8 cellular contexts compared by ENCODE assay signal in the genomic region with DNA sequence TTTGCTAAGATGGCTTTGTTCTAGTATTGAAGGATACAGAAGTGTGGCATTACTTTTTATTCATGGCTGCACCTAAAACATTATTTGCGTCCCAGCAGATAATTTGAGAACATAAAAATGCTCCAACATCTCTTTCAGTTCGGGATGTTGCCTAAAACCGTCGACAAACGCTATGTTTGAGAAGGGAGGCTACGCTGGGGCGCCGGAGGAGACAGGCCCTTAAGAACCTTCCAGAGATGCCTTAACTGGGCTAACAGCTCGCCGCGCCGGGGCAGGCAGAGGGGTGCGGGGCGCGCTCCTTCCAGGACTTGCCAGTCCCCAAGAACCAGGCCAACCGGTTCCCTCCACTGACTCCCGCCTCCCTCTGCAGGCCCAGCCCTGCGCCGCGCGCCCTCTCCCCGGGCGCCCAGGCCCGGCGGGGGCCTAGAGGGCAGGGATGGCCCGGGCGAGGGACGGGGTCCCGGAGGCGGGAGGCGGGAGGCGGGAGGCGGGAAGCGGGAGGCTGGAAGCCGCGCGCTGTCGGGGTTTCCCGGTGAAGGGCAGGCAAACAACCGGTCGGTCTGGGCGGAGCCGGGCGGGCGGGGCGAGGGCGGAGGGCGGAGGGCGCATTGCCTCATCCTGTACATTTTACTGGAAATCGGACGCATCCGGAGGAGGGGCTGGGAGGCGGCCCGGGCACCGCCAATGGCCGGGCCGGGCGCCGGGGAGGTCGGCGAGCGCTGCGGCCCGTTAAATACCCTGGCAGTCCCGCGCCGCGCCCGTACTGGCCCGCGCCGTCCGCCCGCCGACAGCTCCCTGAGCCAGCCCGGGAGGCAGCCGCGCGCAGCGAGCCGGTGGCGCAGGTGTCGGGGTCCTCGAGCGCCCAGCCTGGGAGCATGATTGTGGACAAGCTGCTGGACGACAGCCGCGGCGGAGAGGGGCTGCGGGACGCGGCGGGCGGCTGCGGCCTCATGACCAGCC. TPM values are rescaled to one million over a fixed set of nuclear protein-coding genes. Genes with fewer than 3 reads are reported as not detected.
DNase-seq lines count a peak whose midpoint lies in the region; ATAC-seq and TF ChIP-seq lines count a peak whose summit lies in the region.

A gene with protein sequence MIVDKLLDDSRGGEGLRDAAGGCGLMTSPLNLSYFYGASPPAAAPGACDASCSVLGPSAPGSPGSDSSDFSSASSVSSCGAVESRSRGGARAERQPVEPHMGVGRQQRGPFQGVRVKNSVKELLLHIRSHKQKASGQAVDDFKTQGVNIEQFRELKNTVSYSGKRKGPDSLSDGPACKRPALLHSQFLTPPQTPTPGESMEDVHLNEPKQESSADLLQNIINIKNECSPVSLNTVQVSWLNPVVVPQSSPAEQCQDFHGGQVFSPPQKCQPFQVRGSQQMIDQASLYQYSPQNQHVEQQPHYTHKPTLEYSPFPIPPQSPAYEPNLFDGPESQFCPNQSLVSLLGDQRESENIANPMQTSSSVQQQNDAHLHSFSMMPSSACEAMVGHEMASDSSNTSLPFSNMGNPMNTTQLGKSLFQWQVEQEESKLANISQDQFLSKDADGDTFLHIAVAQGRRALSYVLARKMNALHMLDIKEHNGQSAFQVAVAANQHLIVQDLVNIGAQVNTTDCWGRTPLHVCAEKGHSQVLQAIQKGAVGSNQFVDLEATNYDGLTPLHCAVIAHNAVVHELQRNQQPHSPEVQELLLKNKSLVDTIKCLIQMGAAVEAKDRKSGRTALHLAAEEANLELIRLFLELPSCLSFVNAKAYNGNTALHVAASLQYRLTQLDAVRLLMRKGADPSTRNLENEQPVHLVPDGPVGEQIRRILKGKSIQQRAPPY (plus strand): TSS at position 761 of the 960 bp plus-strand sequence. CDS start 115 bp downstream, at position 876.

- H3K36me3 ChIP-seq in thoracic aorta = peaks cover 23% of the 10 kb centered on the region

- intact Hi-C loops in head of caudate nucleus (cut with DNase I) = loop anchor here (5.0 kb wide), 1 partner anchor 172 kb away; a partner anchor contains a TSS

- H3K9me3 Mint-ChIP-seq in activated naive CD8-positive, alpha-beta T cell (ENCODE audit: low read depth) = no peaks in the 10 kb centered on the region
- H3K9me3 Mint-ChIP-seq in osteocyte (ENCODE audit: unreplicated experiment) = no peaks in the 10 kb centered on the region

- peaks cover 25% of the 10 kb centered on the region for H3K36me3 Mint-ChIP-seq in activated naive CD8-positive, alpha-beta T cell
- H3K36me3 Mint-ChIP-seq in osteocyte (ENCODE audit: unreplicated experiment) = peaks cover 22% of the 10 kb centered on the region

- peak within 1 kb of the TSS; percentile 98 for H3K27ac Mint-ChIP-seq in activated naive CD8-positive, alpha-beta T cell
- H3K27ac Mint-ChIP-seq in osteocyte (ENCODE audit: unreplicated experiment) = peak within 1 kb of the TSS; percentile 95

- H3K27me3 Mint-ChIP-seq in activated naive CD8-positive, alpha-beta T cell = no peaks in the 10 kb centered on the region
- no peaks in the 10 kb centered on the region for H3K27me3 Mint-ChIP-seq in osteocyte (ENCODE audit: unreplicated experiment)

- H3K4me3 ChIP-seq in HFF-Myc (replicated peaks; ENCODE audit: low read depth, low read length) (peak within 1 kb of the TSS; percentile 85), thoracic aorta (peak within 1 kb of the TSS; percentile 83)

- no peaks in the 10 kb centered on the region for H3K27me3 ChIP-seq in thoracic aorta (replicated peaks; ENCODE audit: insufficient read depth)

- H3K4me3 Mint-ChIP-seq in activated naive CD8-positive, alpha-beta T cell = peak within 1 kb of the TSS; percentile 97
- peak within 1 kb of the TSS; percentile 95 for H3K4me3 Mint-ChIP-seq in osteocyte (ENCODE audit: unreplicated experiment)

- H3K4me1 Mint-ChIP-seq in activated naive CD8-positive, alpha-beta T cell (ENCODE audit: low read depth) = peaks cover 43% of the 10 kb centered on the region
- peaks cover 29% of the 10 kb centered on the region for H3K4me1 Mint-ChIP-seq in osteocyte (ENCODE audit: unreplicated experiment)

- peak; percentile 92 for ATAC-seq in thoracic aorta (ENCODE audit: insufficient number of reproducible peaks, low FRiP score, low read depth)

- DNase-seq in GM04504 (ENCODE audit: low read depth) (peak; percentile 89), HFF-Myc (ENCODE audit: extremely low read depth, low read depth) (peak; percentile 52), MV-4-11 (lab: John Stamatoyannopoulos, UW) (peak; percentile 79), SKM-1 treated with dmso at 0.1 percent for 144 hours (lab: John Stamatoyannopoulos, UW; ENCODE audit: unreplicated experiment) (peak; percentile 85), head of caudate nucleus (peak; percentile 76 to 96 (median 91)), osteocyte (ENCODE audit: extremely low spot score, unreplicated experiment) (peak; percentile 97), thoracic aorta (ENCODE audit: low spot score) (peak; percentile 87)

- TF ChIP-seq CTCF in HFF-Myc (IDR thresholded peaks at IDR 0.05; ENCODE audit: low read depth, low read length, missing control alignments) (no peak), osteocyte (IDR thresholded peaks at IDR 0.05) (no peak), thoracic aorta (IDR thresholded peaks at IDR 0.05) (no peak)

- peak within 1 kb of the TSS; percentile 97 to 99 for H3K27ac ChIP-seq in thoracic aorta

- peaks cover 25 to 29% of the 10 kb centered on the region in 2 donors for H3K4me1 ChIP-seq in thoracic aorta (ENCODE audit: control insufficient read depth in 1 of 2, low read depth in 2 of 2)

- H3K9me3 ChIP-seq in thoracic aorta = no peaks in the 10 kb centered on the region

RNA-seq across cellular contexts. Expression of the gene that starts here (rescaled TPM):
- total RNA-seq in osteocyte (18.2 and 30.1 TPM in 2 replicates), thoracic aorta (100 to 1,000 TPM; 206 to 225 TPM)

Comparison
In these comparisons a context has a peak if more than half of its experiments do, and no peak if none do; other contexts are left out.
1. Peak in every context shown above with its lines: DNase-seq, ATAC-seq, H3K4me3 ChIP-seq and H3K27ac ChIP-seq.